1 cellular context compared by ENCODE assay signal in genomic region chr1:89312572-89312971, GRCh38.
TF ChIP-seq lines count a peak whose summit lies in the region.

No MANE protein-coding gene starts in this region.

TF ChIP-seq in HepG2, 621 proteins besides CTCF, POLR2A, EP300 and RAD21:
- TF ChIP-seq ZNF383 (CRISPR knock-in tag; IDR thresholded peaks at IDR 0.05; ENCODE audit: borderline replicate concordance) (no peak), ZNF609 (CRISPR knock-in tag; IDR thresholded peaks at IDR 0.05; ENCODE audit: borderline replicate concordance) (no peak), RARA (CRISPR knock-in tag; IDR thresholded peaks at IDR 0.05) (no peak), ZMYM2 (CRISPR knock-in tag; IDR thresholded peaks at IDR 0.05) (no peak), UBTF (CRISPR knock-in tag; IDR thresholded peaks at IDR 0.05) (no peak), THYN1 (CRISPR knock-in tag; IDR thresholded peaks at IDR 0.05; ENCODE audit: borderline replicate concordance, low read depth) (no peak)
